8 cellular contexts compared by ENCODE assay signal in genomic region chr6:29942275-29943052, GRCh38. TPM values are rescaled to one million over a fixed set of nuclear protein-coding genes. Genes with fewer than 3 reads are reported as not detected.
A peak's percentile ranks its signal among the peaks of the same experiment; 100 is the strongest.
DNase-seq lines count a peak whose midpoint lies in the region; ATAC-seq and TF ChIP-seq lines count a peak whose summit lies in the region.

TSS of gene HLA-A (plus strand) at chr6:29942532. CDS start at chr6:29942554, 22 bp downstream.

- DNase-seq in AG08395 (ENCODE audit: low spot score) (peak; percentile 93), NCI-H226 (peak; percentile 92), caudate nucleus (lab: John Stamatoyannopoulos, UW) (peak; percentile 28 to 94 (median 83)), immature natural killer cell (peak; percentile 94 to 96 (median 94)), smooth muscle cell of the brain vasculature (ENCODE audit: low read depth, low spot score) (peak; percentile 75)
- peak; percentile 73 to 88 (median 84) for DNase-seq in activated CD4-positive, CD25-positive, alpha-beta regulatory T cell (lab: John Stamatoyannopoulos, UW)

- in situ Hi-C loops in GM18951 (cut with MboI; ENCODE audit: low sequenced_read_pairs, unreplicated experiment), result no loop called here

- ATAC-seq in HG03175 (IDR thresholded peaks at IDR 0.05; ENCODE audit: unreplicated experiment), result peak; percentile 91

- H3K27ac ChIP-seq in caudate nucleus (ENCODE audit: low read depth, low read length), result peak within 1 kb of the TSS; percentile 85

- peak within 1 kb of the TSS; percentile 85 to 100 (median 97) for H3K4me3 Mint-ChIP-seq in immature natural killer cell

- TF ChIP-seq POLR2A in GM18951 (IDR thresholded peaks at IDR 0.05; ENCODE audit: extremely low read depth, insufficient read depth, insufficient read length), result peak; percentile 80

- peaks cover 32 to 43% (median 41%) of the 10 kb centered on the region in 3 donors for H3K36me3 Mint-ChIP-seq in immature natural killer cell

- peak within 1 kb of the TSS; percentile 96 to 100 (median 100) for H3K27ac Mint-ChIP-seq in immature natural killer cell

- peaks cover 0 to 2% (median 0%) of the 10 kb centered on the region in 6 donors for H3K9me3 Mint-ChIP-seq in immature natural killer cell

- H3K27me3 Mint-ChIP-seq in immature natural killer cell (ENCODE audit: low read depth in 3 of 3), result peaks cover 45 to 53% (median 53%) of the 10 kb centered on the region in 3 donors

- peaks cover 66 to 67% of the 10 kb centered on the region in 2 donors for H3K4me1 Mint-ChIP-seq in immature natural killer cell

RNA-seq across cellular contexts. Expression of gene HLA-A, which starts in this region (rescaled TPM):
- polyA plus RNA-seq in immature natural killer cell, result 1,000 to 10,000 TPM; 2,780 to 4,438 (median 4,182) TPM

Comparison
In these comparisons a context has a peak if more than half of its experiments do, and no peak if none do; other contexts are left out.
1. Peak in every context shown above with its lines: DNase-seq, ATAC-seq and H3K27ac ChIP-seq.